In genomic region chr3:72213296-72214064, GRCh38 we compare ENCODE assay signal across 22 cellular contexts.
DNase-seq lines count a peak whose midpoint lies in the region; ATAC-seq, FAIRE-seq and TF ChIP-seq lines count a peak whose summit lies in the region.
"Had no signal": no experiment of that assay in that cellular context is flagged by ENCODE, and none has a peak within 500 bp of the region (broad histone marks: within the 10 kb centered on the region; RNA-seq: fewer than 3 reads in every experiment).

No MANE protein-coding gene starts in this region.

- DNase-seq in NAMALWA (ENCODE audit: low spot score) (peak; percentile 2), K562 (ENCODE audit: extremely low read depth in 1 of 4, low spot score in 3 of 4) (no peak), fibroblast of pulmonary artery (ENCODE audit: low read depth) (peak; percentile 42), kidney glomerular epithelial cell (lab: John Stamatoyannopoulos, UW) (no peak), EL (no peak), thyroid gland (no peak)
- DNase-seq in effector CD8-positive, alpha-beta T cell (lab: John Stamatoyannopoulos, UW): no peak
- DNase-seq: C1 segment of cervical spinal cord; Caco-2; CD8-positive, alpha-beta T cell; KBM-7; MV-4-11; NCI-H1694; NCI-H2029 treated with DMSO at 0.1 percent for 48 hours; NCI-H446 treated with DMSO at 0.1 percent for 48 hours; NCI-H526; NCI-H82; NK-92 treated with Interleukin-12 subunit alpha and Interleukin-12 subunit beta, amount 100 ng/mL, for 24 hours; PC-3; SJCRH30 had no signal

- no peaks in the 10 kb centered on the region for H3K79me2 ChIP-seq in K562 (ENCODE audit: control insufficient read depth, insufficient read depth, low read length)

- H3K4me2 ChIP-seq in K562 (ENCODE audit: insufficient read depth, low read length): no peak overlapping the region

- ATAC-seq in K562: no peak
- ATAC-seq: CD8-positive, alpha-beta T cell; PC-3 had no signal

- no peak overlapping the region for H3K9ac ChIP-seq in K562 (ENCODE audit: insufficient read depth in 1 of 2, low read depth in 2 of 2, low read length in 2 of 2)

- TF ChIP-seq CTCF in K562 (IDR thresholded peaks at IDR 0.05 in 2 of 3, conservative IDR thresholded peaks at IDR 0.05 in 1 of 3; ENCODE audit: insufficient read depth in 2 of 3, low read depth in 1 of 3, low read length in 3 of 3) (no peak), fibroblast of pulmonary artery (IDR thresholded peaks at IDR 0.05; ENCODE audit: low read length, missing control alignments) (no peak), thyroid gland (IDR thresholded peaks at IDR 0.05) (no peak)

- POLR2A ChIA-PET in K562 (lab: Yijun Ruan, JAX): interaction anchor here (0.8 to 1.2 kb wide), 2 partner anchors 11 to 67 kb away, joined by 3 read pairs; no protein-coding TSS in a partner anchor

- CTCF ChIA-PET in K562 (lab: Yijun Ruan, JAX; ENCODE audit: low intra/inter-chr PET ratio): no interaction called here

- no peaks in the 10 kb centered on the region for H3K9me3 ChIP-seq in K562 (replicated peaks; ENCODE audit: control insufficient read depth, insufficient read depth, low read depth, low read length)
- no peaks in the 10 kb centered on the region for H3K9me3 ChIP-seq in thyroid gland
- H3K9me3 ChIP-seq: Caco-2, SJCRH30 had no signal

- intact Hi-C loops in K562 (cut with micrococcal nuclease) (no loop called here), thyroid gland (cut with DNase I) (no loop called here)

- TF ChIP-seq POLR2A in K562 (conservative IDR thresholded peaks at IDR 0.05) (no peak), thyroid gland (IDR thresholded peaks at IDR 0.05) (no peak)

- no peaks in the 10 kb centered on the region for H4K20me1 ChIP-seq in K562 (replicated peaks; ENCODE audit: control insufficient read depth, insufficient read depth, low read length)

- H2AFZ ChIP-seq in K562 (ENCODE audit: low read depth, low read length): peak overlapping the region; percentile 95

- H3K36me3 ChIP-seq in K562 (ENCODE audit: control insufficient read depth, insufficient read depth, low read length): no peaks in the 10 kb centered on the region
- no peaks in the 10 kb centered on the region for H3K36me3 ChIP-seq in thyroid gland
- H3K36me3 ChIP-seq: SJCRH30 had no signal

- H3K9me1 ChIP-seq in K562 (ENCODE audit: control insufficient read depth, insufficient read depth, low read length): no peaks in the 10 kb centered on the region

- H3K27ac ChIP-seq in K562 (ENCODE audit: extremely low read depth, low read depth, low read length) (peak overlapping the region; percentile 49; the same call in 2 of the 3 replicates), thyroid gland (no peak overlapping the region)
- H3K27ac ChIP-seq: SJCRH30 had no signal

- H3K4me3 ChIP-seq in K562 (no peak overlapping the region), fibroblast of pulmonary artery (replicated peaks; ENCODE audit: low read depth, low read length) (no peak overlapping the region), thyroid gland (replicated peaks in 1 of 3) (no peak overlapping the region)
- H3K4me3 ChIP-seq: SJCRH30 had no signal

- no peak for TF ChIP-seq RAD21 in K562 (CRISPR knock-in tag; conservative IDR thresholded peaks at IDR 0.05 in 1 of 2, IDR thresholded peaks at IDR 0.05 in 1 of 2)

- no peak for TF ChIP-seq EP300 in K562 (IDR thresholded peaks at IDR 0.05; ENCODE audit: low read length)

- BruUV-seq in K562 (replicated peaks; lab: Mats Ljungman, UMichigan): no TSS peak

- in situ Hi-C loops in K562 (cut with MboI): no loop called here

- WGBS in K562 (ENCODE audit: insufficient coverage, low coverage, missing lambda C conversion rate): 76% methylated on average over 9 of the region's 10 CpGs
- WGBS in thyroid gland, 2 donors: 69 to 74% methylated on average over 10 of the region's 10 CpGs

- no peaks in the 10 kb centered on the region for H3K27me3 ChIP-seq in K562 (ENCODE audit: control insufficient read depth in 2 of 2, insufficient read depth in 2 of 2, low read length in 2 of 2)
- no peaks in the 10 kb centered on the region for H3K27me3 ChIP-seq in thyroid gland
- H3K27me3 ChIP-seq: SJCRH30 had no signal

- no peak for FAIRE-seq in K562 (lab: Jason Lieb, UNC)
- FAIRE-seq: GM18507, H54 had no signal

- peaks cover 0 to 40% of the 10 kb centered on the region in 2 experiments; a peak in 4 of 5 replicates for H3K4me1 ChIP-seq in K562 (replicated peaks in 1 of 2; ENCODE audit: control insufficient read depth in 2 of 2, insufficient read depth in 2 of 2, low read length in 2 of 2)
- no peaks in the 10 kb centered on the region for H3K4me1 ChIP-seq in thyroid gland
- H3K4me1 ChIP-seq: Caco-2, SJCRH30 had no signal

TF ChIP-seq in K562, 482 proteins besides CTCF, POLR2A, EP300 and RAD21 (continues in another document):
- no peak for TF ChIP-seq ZNF318 (IDR thresholded peaks at IDR 0.05; ENCODE audit: borderline replicate concordance in 1 of 2, low read depth in 1 of 2)

Comparison
In these comparisons a context has a peak if more than half of its experiments do, and no peak if none do; other contexts are left out.
1. DNase-seq: peak in NAMALWA (single experiment) and fibroblast of pulmonary artery (single experiment); none in K562 (0 of 4), kidney glomerular epithelial cell (single experiment), EL (single experiment), effector CD8-positive, alpha-beta T cell (single experiment) and thyroid gland (0 of 2).